ENCODE assay signal across 15 cellular contexts in the genomic region with DNA sequence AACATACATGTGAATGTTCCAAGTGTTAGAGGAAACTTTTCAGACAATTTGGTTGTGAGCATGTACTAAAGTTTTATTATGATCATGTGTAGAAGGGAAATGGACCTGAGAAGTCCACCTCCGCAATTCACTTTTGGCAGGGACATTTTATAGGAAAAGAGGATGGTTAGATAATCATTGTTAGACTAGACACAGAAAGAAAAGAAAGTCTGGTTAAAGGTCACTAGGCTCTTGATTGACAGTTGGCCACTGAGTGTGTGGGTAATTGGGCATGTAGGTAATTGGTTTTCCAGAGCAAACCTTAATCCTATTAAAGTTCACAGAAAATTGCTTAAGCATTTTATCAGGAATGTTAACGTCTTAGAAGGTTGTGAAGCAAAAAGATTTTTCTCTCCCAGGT.
DNase-seq lines count a peak whose midpoint lies in the region; ATAC-seq and TF ChIP-seq lines count a peak whose summit lies in the region.
"Had no signal": no experiment of that assay in that cellular context is flagged by ENCODE, and none has a peak within 500 bp of the region (broad histone marks: within the 10 kb centered on the region; RNA-seq: fewer than 3 reads in every experiment).

No MANE protein-coding gene starts in this region.

- no peak for TF ChIP-seq CTCF in A673 (conservative IDR thresholded peaks at IDR 0.05; ENCODE audit: low read depth, low read length)

- no peak overlapping the region for H3K23ac ChIP-seq in neuronal stem cell (ENCODE audit: low read depth, low read length, poor library complexity)

- H2AFZ ChIP-seq in neuronal stem cell (ENCODE audit: low read length), result no peak overlapping the region
- H2AFZ ChIP-seq: GM23248 had no signal

- H3K4me1 ChIP-seq in ectodermal cell (ENCODE audit: control insufficient read depth, insufficient read depth, low read length), result peaks cover 17% of the 10 kb centered on the region
- H3K4me1 ChIP-seq in neuronal stem cell (ENCODE audit: control insufficient read depth in 2 of 2, insufficient read depth in 1 of 2, low read depth in 1 of 2, low read length in 2 of 2), result peaks cover 3 to 13% of the 10 kb centered on the region in 2 donors
- H3K4me1 ChIP-seq in A673 (ENCODE audit: insufficient read depth, low read length, poor library complexity, severe bottlenecking), result no peaks in the 10 kb centered on the region
- H3K4me1 ChIP-seq: A549 had no signal

- intact Hi-C loops in A673 (cut with micrococcal nuclease; ENCODE audit: unreplicated experiment), result loop anchor here (10.0 kb wide), 1 partner anchor 1087 kb away; no protein-coding TSS in a partner anchor

- no peak overlapping the region for H2BK12ac ChIP-seq in neuronal stem cell (ENCODE audit: low read length)

- H3K4me3 ChIP-seq in ectodermal cell (ENCODE audit: insufficient read depth, low read depth, low read length) (no peak overlapping the region), neuronal stem cell (ENCODE audit: low read length in 2 of 2) (no peak overlapping the region), A673 (ENCODE audit: low read depth, low read length, poor library complexity, severe bottlenecking) (no peak overlapping the region)
- H3K4me3 ChIP-seq: A549, BLaER1, GM23248 had no signal

- H3K4me2 ChIP-seq in neuronal stem cell (ENCODE audit: insufficient read depth, low read length, poor library complexity, severe bottlenecking), result no peak overlapping the region
- H3K4me2 ChIP-seq: A549, BLaER1 had no signal

- no peak overlapping the region for H4K91ac ChIP-seq in neuronal stem cell (ENCODE audit: low read depth, low read length, poor library complexity)

- H3K4ac ChIP-seq in neuronal stem cell (ENCODE audit: low read length), result no peak overlapping the region

- no peak overlapping the region for H3K9ac ChIP-seq in neuronal stem cell (ENCODE audit: low read depth, low read length, poor library complexity)
- H3K9ac ChIP-seq: BLaER1, GM23248 had no signal

- H3K79me1 ChIP-seq in neuronal stem cell (ENCODE audit: low read depth, low read length), result no peaks in the 10 kb centered on the region

- no TSS peak for BruUV-seq in A673 (replicated peaks; lab: Mats Ljungman, UMichigan)

- H2AK5ac ChIP-seq in neuronal stem cell (ENCODE audit: low read depth, low read length), result no peak overlapping the region

- DNase-seq in NCI-H2227 treated with DMSO at 0.1 percent for 48 hours (lab: John Stamatoyannopoulos, UW), result peak; percentile 17
- DNase-seq in left lobe of liver (ENCODE audit: low spot score), result no peak
- peak; percentile 37 for DNase-seq in neuronal stem cell (ENCODE audit: low spot score)
- no peak for DNase-seq in A673 (ENCODE audit: low spot score)
- no peak for DNase-seq in NCI-H748 treated with DMSO at 0.1 percent for 48 hours (lab: John Stamatoyannopoulos, UW)
- no peak for DNase-seq in Ammon's horn (ENCODE audit: low spot score)
- DNase-seq: Caco-2; CD8-positive, alpha-beta memory T cell; DMS53; GM23248 had no signal

- no peaks in the 10 kb centered on the region for H3K27me3 ChIP-seq in ectodermal cell (ENCODE audit: control insufficient read depth, insufficient read depth, low read length, poor library complexity, severe bottlenecking)
- no peaks in the 10 kb centered on the region for H3K27me3 ChIP-seq in neuronal stem cell (ENCODE audit: control insufficient read depth in 3 of 3, insufficient read depth in 3 of 3, low read depth in 1 of 3, low read length in 3 of 3)
- no peaks in the 10 kb centered on the region for H3K27me3 ChIP-seq in A673 (replicated peaks; ENCODE audit: insufficient read depth, low read depth, low read length, poor library complexity)
- H3K27me3 ChIP-seq: BLaER1 had no signal

- H2BK5ac ChIP-seq in neuronal stem cell (ENCODE audit: low read length), result no peak overlapping the region

- H2BK120ac ChIP-seq in neuronal stem cell (ENCODE audit: low read depth, low read length), result no peak overlapping the region

- CTCF ChIA-PET in A673 (lab: Charles Lee), result no interaction called here

- no peak overlapping the region for H4K8ac ChIP-seq in neuronal stem cell (ENCODE audit: low read depth, low read length)

- peak overlapping the region; percentile 38 for H3K27ac ChIP-seq in ectodermal cell (ENCODE audit: insufficient read depth, low read depth, low read length, poor library complexity, severe bottlenecking)
- H3K27ac ChIP-seq in neuronal stem cell (replicated peaks; ENCODE audit: low read length), result peak overlapping the region; percentile 75
- H3K27ac ChIP-seq in A673 (ENCODE audit: low read depth, low read length, poor library complexity, severe bottlenecking), result no peak overlapping the region
- H3K27ac ChIP-seq: A549, BLaER1, GM23248 had no signal

- H3K36me3 ChIP-seq in ectodermal cell (ENCODE audit: control insufficient read depth, insufficient read depth, low read length) (no peaks in the 10 kb centered on the region), neuronal stem cell (replicated peaks in 1 of 2; ENCODE audit: control insufficient read depth in 2 of 2, insufficient read depth in 2 of 2, low read length in 2 of 2) (no peaks in the 10 kb centered on the region), A673 (ENCODE audit: insufficient read depth, low read length, poor library complexity, severe bottlenecking) (no peaks in the 10 kb centered on the region)
- H3K36me3 ChIP-seq: BLaER1 had no signal

- H3K14ac ChIP-seq in neuronal stem cell (ENCODE audit: low read length), result no peak overlapping the region

- H3K18ac ChIP-seq in neuronal stem cell (ENCODE audit: low read length), result no peak overlapping the region

- no peak overlapping the region for H2BK15ac ChIP-seq in neuronal stem cell (ENCODE audit: low read length)

- POLR2A ChIA-PET in A673 (lab: Charles Lee; ENCODE audit: low non-redundant PET), result no interaction called here

- H3K9me3 ChIP-seq in ectodermal cell (ENCODE audit: control insufficient read depth, low read length), result no peaks in the 10 kb centered on the region
- no peaks in the 10 kb centered on the region for H3K9me3 ChIP-seq in neuronal stem cell (replicated peaks in 1 of 2; ENCODE audit: control insufficient read depth in 2 of 2, insufficient read depth in 1 of 2, low read depth in 1 of 2, low read length in 2 of 2)
- H3K9me3 ChIP-seq in A673 (ENCODE audit: low read depth, low read length, poor library complexity, severe bottlenecking), result no peaks in the 10 kb centered on the region
- H3K9me3 ChIP-seq: A549, BLaER1, Caco-2 had no signal

- WGBS in ectodermal cell, 2 experiments, result 64 to 98% methylated on average over 1 to 2 of the region's 2 CpGs
- no CpG with 5 or more reads among the region's 2 CpGs for WGBS in neuronal stem cell (ENCODE audit: extremely low coverage in 2 of 2, insufficient read length in 2 of 2, insufficient replicate concordance in 1 of 2), 2 donors

- ATAC-seq in left lobe of liver (peak; percentile 82), HG02870 (IDR thresholded peaks at IDR 0.05; ENCODE audit: unreplicated experiment) (no peak)
- ATAC-seq: A549, HCT116 had no signal

Comparison
In these comparisons a context has a peak if more than half of its experiments do, and no peak if none do; other contexts are left out.
1. DNase-seq: peak in NCI-H2227 treated with DMSO at 0.1 percent for 48 hours (single experiment) and neuronal stem cell (single experiment); none in left lobe of liver (single experiment), A673 (single experiment), NCI-H748 treated with DMSO at 0.1 percent for 48 hours (single experiment) and Ammon's horn (single experiment).